ENCODE assay signal across 9 cellular contexts in genomic region chr6:81938014-81938761, GRCh38.
DNase-seq lines count a peak whose midpoint lies in the region; ATAC-seq and TF ChIP-seq lines count a peak whose summit lies in the region.
"Had no signal": no experiment of that assay in that cellular context is flagged by ENCODE, and none has a peak within 500 bp of the region (broad histone marks: within the 10 kb centered on the region; RNA-seq: fewer than 3 reads in every experiment).

No MANE protein-coding gene starts in this region.

- H3K79me1 ChIP-seq in IMR-90 (ENCODE audit: low read depth in 1 of 2, low read length in 2 of 2) = no peaks in the 10 kb centered on the region
- peaks cover 3% of the 10 kb centered on the region for H3K79me1 ChIP-seq in trophoblast cell (ENCODE audit: low read length)

- H3K27me3 Mint-ChIP-seq in stimulated activated naive CD8-positive, alpha-beta T cell treated with anti-CD3 and anti-CD28 coated beads, Interleukin-15, amount 100 ng/mL, for 72 hours = no peaks in the 10 kb centered on the region
- H3K27me3 Mint-ChIP-seq: activated naive CD8-positive, alpha-beta T cell treated with anti-CD3 and anti-CD28 coated beads, Interleukin-2, amount 10 ng/mL, durations not matched to agents 7 days and 5 days had no signal

- CTCF ChIA-PET in IMR-90 (lab: Yijun Ruan, JAX) = interaction anchor here (0.5 kb wide), 1 partner anchor 63 kb away, joined by 3 read pairs; no protein-coding TSS in a partner anchor

- H4K5ac ChIP-seq in IMR-90 (ENCODE audit: low read depth, low read length) = peak overlapping the region; percentile 23; the same call in 1 of the 2 replicates

- peak overlapping the region; percentile 28; the same call in 1 of the 2 replicates for H3K56ac ChIP-seq in IMR-90 (ENCODE audit: extremely low read depth, insufficient read depth, low read length)

- no peak overlapping the region for H3K27ac Mint-ChIP-seq in stimulated activated naive CD8-positive, alpha-beta T cell treated with anti-CD3 and anti-CD28 coated beads, Interleukin-15, amount 100 ng/mL, for 72 hours
- H3K27ac Mint-ChIP-seq: activated naive CD8-positive, alpha-beta T cell treated with anti-CD3 and anti-CD28 coated beads, Interleukin-2, amount 10 ng/mL, durations not matched to agents 7 days and 5 days had no signal

- H3K18ac ChIP-seq in IMR-90 (ENCODE audit: low read depth, low read length) = peak overlapping the region; percentile 70; the same call in 1 of the 2 replicates
- H3K18ac ChIP-seq in trophoblast cell (ENCODE audit: low read length) = no peak overlapping the region

- H4K20me1 ChIP-seq in IMR-90 (ENCODE audit: insufficient read depth, low read length) = no peaks in the 10 kb centered on the region

- H2BK120ac ChIP-seq in IMR-90 (ENCODE audit: low read depth, low read length) (peak overlapping the region; percentile 65), trophoblast cell (ENCODE audit: insufficient read depth, low read length, poor library complexity) (no peak overlapping the region)

- intact Hi-C loops in IMR-90 (cut with micrococcal nuclease) = loop anchor here (5.0 kb wide), 1 partner anchor 186 kb away; the partner anchor contains the start of gene TENT5A

- H2AK5ac ChIP-seq in IMR-90 (ENCODE audit: low read depth, low read length) (no peak overlapping the region), trophoblast cell (ENCODE audit: low read length) (no peak overlapping the region)

- TF ChIP-seq RAD21 in IMR-90 (IDR thresholded peaks at IDR 0.05; ENCODE audit: low read length) = no peak

- no CpG with 5 or more reads among the region's 4 CpGs for WGBS in IMR-90 (ENCODE audit: extremely low coverage in 2 of 2, insufficient read length in 1 of 2), 2 experiments
- WGBS in trophoblast cell (ENCODE audit: extremely low coverage, insufficient coverage, insufficient read length) = no CpG with 5 or more reads among the region's 4 CpGs

- H2BK20ac ChIP-seq in IMR-90 (ENCODE audit: low read depth, low read length) = peak overlapping the region; percentile 23; the same call in 1 of the 2 replicates

- H2AFZ ChIP-seq in IMR-90 (replicated peaks; ENCODE audit: low read length, poor library complexity) = no peak overlapping the region
- no peak overlapping the region for H2AFZ ChIP-seq in trophoblast cell (ENCODE audit: insufficient read depth, low read length, poor library complexity)

- dilution Hi-C loops in IMR-90 (cut with HindIII; ENCODE audit: low sequenced_read_pairs, unreplicated experiment) = no loop called here

- H3K9me1 ChIP-seq in IMR-90 (ENCODE audit: insufficient read depth, low read length) = peaks cover 7% of the 10 kb centered on the region; the same call in 1 of the 2 replicates

- H3K27me3 ChIP-seq in IMR-90 (ENCODE audit: control insufficient read depth, insufficient read depth, low read length) (no peaks in the 10 kb centered on the region), trophoblast cell (ENCODE audit: insufficient read depth, low read length) (no peaks in the 10 kb centered on the region)

- peak overlapping the region; percentile 46; the same call in 1 of the 2 replicates for H4K91ac ChIP-seq in IMR-90 (ENCODE audit: insufficient read depth, low read depth, low read length)
- no peak overlapping the region for H4K91ac ChIP-seq in trophoblast cell (ENCODE audit: low read depth, low read length)

- no peak overlapping the region for H3K4me3 Mint-ChIP-seq in stimulated activated naive CD8-positive, alpha-beta T cell treated with anti-CD3 and anti-CD28 coated beads, Interleukin-15, amount 100 ng/mL, for 72 hours
- H3K4me3 Mint-ChIP-seq: activated naive CD8-positive, alpha-beta T cell treated with anti-CD3 and anti-CD28 coated beads, Interleukin-2, amount 10 ng/mL, durations not matched to agents 7 days and 5 days had no signal

- H3K4me3 ChIP-seq in IMR-90 (ENCODE audit: insufficient read depth, low read depth, low read length) (no peak overlapping the region), trophoblast cell (ENCODE audit: low read depth, low read length) (no peak overlapping the region)

- H3K23ac ChIP-seq in IMR-90 (ENCODE audit: low read depth, low read length) (no peak overlapping the region), trophoblast cell (ENCODE audit: low read length) (no peak overlapping the region)

- no peak overlapping the region for H2AK9ac ChIP-seq in IMR-90 (replicated peaks; ENCODE audit: low read depth, low read length, poor library complexity)

- H4K8ac ChIP-seq in IMR-90 (ENCODE audit: low read depth in 2 of 2, low read length in 2 of 2) = peak overlapping the region in 1 of 2 experiments; percentile 47; a peak in 3 of 4 replicates
- no peak overlapping the region for H4K8ac ChIP-seq in trophoblast cell (ENCODE audit: low read depth, low read length)

- ATAC-seq in GM19468 (IDR thresholded peaks at IDR 0.05; ENCODE audit: extremely low read depth, unreplicated experiment) (peak; percentile 73), IMR-90 (ENCODE audit: low read depth) (peak; percentile 19)
- no peak for ATAC-seq in stimulated activated naive CD8-positive, alpha-beta T cell treated with anti-CD3 and anti-CD28 coated beads, Interleukin-15, amount 100 ng/mL, for 72 hours

- H4K12ac ChIP-seq in trophoblast cell (ENCODE audit: low read depth, low read length) = no peak overlapping the region

- peaks cover 5 to 9% of the 10 kb centered on the region in 2 donors for H3K9me3 Mint-ChIP-seq in stimulated activated naive CD8-positive, alpha-beta T cell treated with anti-CD3 and anti-CD28 coated beads, Interleukin-15, amount 100 ng/mL, for 72 hours
- H3K9me3 Mint-ChIP-seq: activated naive CD8-positive, alpha-beta T cell treated with anti-CD3 and anti-CD28 coated beads, Interleukin-2, amount 10 ng/mL, durations not matched to agents 7 days and 5 days had no signal

- no peak overlapping the region for H2BK15ac ChIP-seq in IMR-90 (ENCODE audit: low read depth, low read length)

- no peaks in the 10 kb centered on the region for H3K79me2 ChIP-seq in trophoblast cell (ENCODE audit: control insufficient read depth, insufficient read depth, low read length, poor library complexity)

- H3K4ac ChIP-seq in IMR-90 (ENCODE audit: low read depth, low read length) (peak overlapping the region; percentile 35; the same call in 1 of the 2 replicates), trophoblast cell (ENCODE audit: low read depth, low read length) (no peak overlapping the region)

- DNase-seq in A172 (ENCODE audit: low spot score) = peak; percentile 91
- peak; percentile 96 for DNase-seq in IMR-90
- peak; percentile 76 for DNase-seq in dedifferentiated amniotic fluid mesenchymal stem cell (ENCODE audit: extremely low spot score)
- DNase-seq in trophoblast cell = peak; percentile 76 to 93
- no peak for DNase-seq in HK-2 (ENCODE audit: unreplicated experiment)
- DNase-seq in stimulated activated naive CD8-positive, alpha-beta T cell treated with anti-CD3 and anti-CD28 coated beads, Interleukin-15, amount 100 ng/mL, for 72 hours = no peak
- no peak for DNase-seq in T-helper 1 cell
- DNase-seq: activated naive CD8-positive, alpha-beta T cell treated with anti-CD3 and anti-CD28 coated beads, Interleukin-2, amount 10 ng/mL, durations not matched to agents 7 days and 5 days had no signal

- no peak overlapping the region for H2BK12ac ChIP-seq in trophoblast cell (ENCODE audit: low read length)

- TF ChIP-seq CTCF in IMR-90 (conservative IDR thresholded peaks at IDR 0.05; ENCODE audit: low read depth, low read length) = no peak

- H3K9ac ChIP-seq in IMR-90 (ENCODE audit: low read depth, low read length) (no peak overlapping the region), trophoblast cell (ENCODE audit: low read length) (no peak overlapping the region)

- in situ Hi-C loops in IMR-90 (cut with MboI; ENCODE audit: low sequenced_read_pairs) = no loop called here

- no peaks in the 10 kb centered on the region for H3K9me3 ChIP-seq in IMR-90 (ENCODE audit: control insufficient read depth, insufficient read depth, low read length)
- H3K9me3 ChIP-seq in trophoblast cell (ENCODE audit: insufficient read depth, low read depth, low read length) = no peaks in the 10 kb centered on the region

- H3K4me2 ChIP-seq in IMR-90 (ENCODE audit: low read depth, low read length) (peak overlapping the region; percentile 26; the same call in 1 of the 2 replicates), trophoblast cell (ENCODE audit: low read length) (no peak overlapping the region)

- H3K4me1 ChIP-seq in IMR-90 (ENCODE audit: control insufficient read depth, insufficient read depth, low read length) (peaks cover 16% of the 10 kb centered on the region), trophoblast cell (ENCODE audit: control insufficient read depth in 1 of 2, insufficient read depth in 2 of 2, low read length in 2 of 2) (peaks cover 3 to 8% of the 10 kb centered on the region in 2 experiments)

- POLR2A ChIA-PET in IMR-90 (lab: Charles Lee; ENCODE audit: unreplicated experiment) = no interaction called here

- H3K27ac ChIP-seq in IMR-90 (ENCODE audit: insufficient read depth, low read length) = no peak overlapping the region
- peak overlapping the region; percentile 41 for H3K27ac ChIP-seq in trophoblast cell (ENCODE audit: low read depth, low read length)

- no TSS peak for BruUV-seq in IMR-90 (replicated peaks; lab: Mats Ljungman, UMichigan)

- no peak overlapping the region for H3K14ac ChIP-seq in IMR-90 (replicated peaks; ENCODE audit: low read depth, low read length)
- H3K14ac ChIP-seq in trophoblast cell (ENCODE audit: low read length) = no peak overlapping the region

- H2BK5ac ChIP-seq in IMR-90 (ENCODE audit: low read depth, low read length, poor library complexity, severe bottlenecking) (peak overlapping the region; percentile 92), trophoblast cell (ENCODE audit: low read depth, low read length, poor library complexity) (no peak overlapping the region)

- H3K36me3 ChIP-seq in IMR-90 (ENCODE audit: control insufficient read depth, insufficient read depth, low read length) (no peaks in the 10 kb centered on the region), trophoblast cell (ENCODE audit: control insufficient read depth in 1 of 2, insufficient read depth in 2 of 2, low read length in 2 of 2) (no peaks in the 10 kb centered on the region)

- no peak for TF ChIP-seq POLR2A in IMR-90 (IDR thresholded peaks at IDR 0.05; ENCODE audit: low read depth, low read length)

- no peaks in the 10 kb centered on the region for H3K4me1 Mint-ChIP-seq in stimulated activated naive CD8-positive, alpha-beta T cell treated with anti-CD3 and anti-CD28 coated beads, Interleukin-15, amount 100 ng/mL, for 72 hours
- H3K4me1 Mint-ChIP-seq: activated naive CD8-positive, alpha-beta T cell treated with anti-CD3 and anti-CD28 coated beads, Interleukin-2, amount 10 ng/mL, durations not matched to agents 7 days and 5 days had no signal

TF ChIP-seq in IMR-90, 13 proteins besides CTCF, POLR2A, EP300 and RAD21 (continues in another document):
- TF ChIP-seq BHLHE40 (IDR thresholded peaks at IDR 0.05; ENCODE audit: low read depth, low read length) (0 out of 2 replicates have a peak, but pooled peaks have one; percentile 7), RFX5 (IDR thresholded peaks at IDR 0.05; ENCODE audit: low read depth, low read length) (no peak), MAZ (IDR thresholded peaks at IDR 0.05; ENCODE audit: borderline replicate concordance, low read depth, low read length) (no peak), MAFK (IDR thresholded peaks at IDR 0.05; ENCODE audit: low read depth, low read length) (peak; percentile 77), CEBPB (IDR thresholded peaks at IDR 0.05; ENCODE audit: low read depth, low read length) (0 out of 2 replicates have a peak, but pooled peaks have one; percentile 16)

Comparison
In these comparisons a context has a peak if more than half of its experiments do, and no peak if none do; other contexts are left out.
1. DNase-seq: peak in A172 (single experiment), IMR-90 (single experiment), dedifferentiated amniotic fluid mesenchymal stem cell (single experiment) and trophoblast cell (2 of 2); none in HK-2 (single experiment), stimulated activated naive CD8-positive, alpha-beta T cell treated with anti-CD3 and anti-CD28 coated beads, Interleukin-15, amount 100 ng/mL, for 72 hours (0 of 2) and T-helper 1 cell (0 of 5).